8 cellular contexts compared by ENCODE assay signal in genomic region chr9:109411818-109412352, GRCh38.
DNase-seq lines count a peak whose midpoint lies in the region; ATAC-seq and TF ChIP-seq lines count a peak whose summit lies in the region.

No MANE protein-coding gene starts in this region.

- WGBS in SK-N-SH (ENCODE audit: low lambda C conversion rate), result 94% methylated on average over 5 of the region's 5 CpGs

- peaks cover 57% of the 10 kb centered on the region for H3K4me1 Mint-ChIP-seq in stimulated activated memory B cell treated with anti-CD40 and anti-IgM and Interleukin-4, amounts not matched to agents 10 μg/mL and 1 μg/mL and 100 μg/mL, for 72 hours

- TF ChIP-seq CTCF in GM10248 (IDR thresholded peaks at IDR 0.05; ENCODE audit: control extremely low read depth, extremely low read depth, low read depth, missing control alignments), result peak; percentile 84
- TF ChIP-seq CTCF in SK-N-SH (IDR thresholded peaks at IDR 0.05), result peak; percentile 65
- peak; percentile 91 for TF ChIP-seq CTCF in fibroblast of the aortic adventitia (IDR thresholded peaks at IDR 0.05; ENCODE audit: insufficient read depth, low read length)
- no peak for TF ChIP-seq CTCF in coronary artery (IDR thresholded peaks at IDR 0.05)

- no peaks in the 10 kb centered on the region for H3K9me2 ChIP-seq in SK-N-SH

- peak; percentile 67 for TF ChIP-seq RAD21 in SK-N-SH (IDR thresholded peaks at IDR 0.05; ENCODE audit: low read length)

- peaks cover 0 to 1% of the 10 kb centered on the region in 2 experiments for H3K36me3 ChIP-seq in SK-N-SH (replicated peaks in 1 of 2; ENCODE audit: control insufficient read depth in 1 of 2, insufficient read depth in 2 of 2, low read length in 1 of 2)
- H3K36me3 ChIP-seq in effector memory CD4-positive, alpha-beta T cell (ENCODE audit: control insufficient read depth, insufficient read depth, low read length), result no peaks in the 10 kb centered on the region

- H3K9me3 ChIP-seq in SK-N-SH, result no peaks in the 10 kb centered on the region
- H3K9me3 ChIP-seq in effector memory CD4-positive, alpha-beta T cell (ENCODE audit: control insufficient read depth, low read length), result no peaks in the 10 kb centered on the region

- H3K9me3 Mint-ChIP-seq in stimulated activated memory B cell treated with anti-CD40 and anti-IgM and Interleukin-4, amounts not matched to agents 10 μg/mL and 1 μg/mL and 100 μg/mL, for 72 hours, result no peaks in the 10 kb centered on the region

- POLR2A ChIA-PET in GM10248 (lab: Yijun Ruan, JAX) (interaction anchor here (1.0 kb wide), 1 partner anchor 8 kb away, joined by 3 read pairs; no protein-coding TSS in a partner anchor), SK-N-SH (lab: Yijun Ruan, JAX) (no interaction called here)

- no peaks in the 10 kb centered on the region for H3K36me3 Mint-ChIP-seq in stimulated activated memory B cell treated with anti-CD40 and anti-IgM and Interleukin-4, amounts not matched to agents 10 μg/mL and 1 μg/mL and 100 μg/mL, for 72 hours

- no peaks in the 10 kb centered on the region for H3K27me3 Mint-ChIP-seq in stimulated activated memory B cell treated with anti-CD40 and anti-IgM and Interleukin-4, amounts not matched to agents 10 μg/mL and 1 μg/mL and 100 μg/mL, for 72 hours

- CTCF ChIA-PET in GM10248 (lab: Yijun Ruan, JAX) (interaction anchor here (0.6 to 5.6 kb wide), 21 partner anchors 8 to 594 kb away, joined by 3 to 79 read pairs (median 4); partner anchors contain the start of gene TMEM245), SK-N-SH (lab: Yijun Ruan, JAX) (interaction anchor here (0.6 to 4.1 kb wide), 26 partner anchors 8 to 590 kb away, joined by 3 to 29 read pairs (median 4); no protein-coding TSS in a partner anchor)

- no peak overlapping the region for H3K4me2 ChIP-seq in SK-N-SH

- H3K4me3 Mint-ChIP-seq in stimulated activated memory B cell treated with anti-CD40 and anti-IgM and Interleukin-4, amounts not matched to agents 10 μg/mL and 1 μg/mL and 100 μg/mL, for 72 hours, result peak overlapping the region; percentile 38

- H3K27me3 ChIP-seq in SK-N-SH (ENCODE audit: insufficient read depth), result no peaks in the 10 kb centered on the region
- no peaks in the 10 kb centered on the region for H3K27me3 ChIP-seq in effector memory CD4-positive, alpha-beta T cell (replicated peaks; ENCODE audit: control insufficient read depth, insufficient read depth, low read length, poor library complexity, severe bottlenecking)

- no peaks in the 10 kb centered on the region for H3F3A ChIP-seq in SK-N-SH (replicated peaks; ENCODE audit: insufficient read depth)

- H3K27ac Mint-ChIP-seq in stimulated activated memory B cell treated with anti-CD40 and anti-IgM and Interleukin-4, amounts not matched to agents 10 μg/mL and 1 μg/mL and 100 μg/mL, for 72 hours, result peak overlapping the region; percentile 91

- ATAC-seq in GM19397 (IDR thresholded peaks at IDR 0.05; ENCODE audit: unreplicated experiment) (peak; percentile 37), HG03442 (IDR thresholded peaks at IDR 0.05; ENCODE audit: unreplicated experiment) (peak; percentile 38)
- peak; percentile 53 for ATAC-seq in stimulated activated memory B cell treated with anti-CD40 and anti-IgM and Interleukin-4, amounts not matched to agents 10 μg/mL and 1 μg/mL and 100 μg/mL, for 72 hours

- DNase-seq in GM10248 (ENCODE audit: extremely low spot score) (peak; percentile 61), SK-N-SH (peak; percentile 44), fibroblast of the aortic adventitia (ENCODE audit: low read depth) (peak; percentile 69), coronary artery (ENCODE audit: low spot score) (no peak)
- DNase-seq in effector memory CD4-positive, alpha-beta T cell, result no peak

- H4K20me1 ChIP-seq in SK-N-SH (ENCODE audit: insufficient read depth), result no peaks in the 10 kb centered on the region

- H3K79me2 ChIP-seq in SK-N-SH (ENCODE audit: insufficient read depth), result no peaks in the 10 kb centered on the region

- no peak overlapping the region for H3K4me3 ChIP-seq in SK-N-SH (ENCODE audit: low read depth in 2 of 2, low read length in 1 of 2)
- no peak overlapping the region for H3K4me3 ChIP-seq in fibroblast of the aortic adventitia (ENCODE audit: low read depth, low read length)
- no peak overlapping the region for H3K4me3 ChIP-seq in effector memory CD4-positive, alpha-beta T cell (ENCODE audit: insufficient read depth, low read depth, low read length, poor library complexity, severe bottlenecking)
- H3K4me3 ChIP-seq in coronary artery, result no peak overlapping the region

- H2AFZ ChIP-seq in SK-N-SH (ENCODE audit: low read depth), result no peak overlapping the region

- no peaks in the 10 kb centered on the region for H3K4me1 ChIP-seq in SK-N-SH (ENCODE audit: control insufficient read depth in 1 of 2, insufficient read depth in 2 of 2, low read depth in 1 of 2, low read length in 1 of 2)
- no peaks in the 10 kb centered on the region for H3K4me1 ChIP-seq in effector memory CD4-positive, alpha-beta T cell (ENCODE audit: control insufficient read depth, insufficient read depth, low read length, poor library complexity, severe bottlenecking)

- no peak overlapping the region for H3K27ac ChIP-seq in SK-N-SH (ENCODE audit: low read depth in 2 of 2, low read length in 1 of 2)
- H3K27ac ChIP-seq in effector memory CD4-positive, alpha-beta T cell (ENCODE audit: insufficient read depth, low read length, poor library complexity, severe bottlenecking), result no peak overlapping the region
- no peak overlapping the region for H3K27ac ChIP-seq in coronary artery

- TF ChIP-seq EP300 in SK-N-SH (IDR thresholded peaks at IDR 0.05; ENCODE audit: borderline replicate concordance in 1 of 2, low read depth in 1 of 2, low read length in 1 of 2), result no peak

- no peak overlapping the region for H3K9ac ChIP-seq in SK-N-SH

TF ChIP-seq in SK-N-SH, 30 proteins besides CTCF, POLR2A, EP300 and RAD21:
- TF ChIP-seq GATA2 (CRISPR knock-in tag; IDR thresholded peaks at IDR 0.05), result no peak
- peak; percentile 37; the same call in 1 of the 2 replicates for TF ChIP-seq SMC3 (IDR thresholded peaks at IDR 0.05; ENCODE audit: low read depth, low read length)

Comparison
In these comparisons a context has a peak if more than half of its experiments do, and no peak if none do; other contexts are left out.
1. DNase-seq: peak in GM10248 (single experiment), SK-N-SH (single experiment) and fibroblast of the aortic adventitia (single experiment); none in effector memory CD4-positive, alpha-beta T cell (0 of 3) and coronary artery (single experiment).
2. Peak in every context shown above with its lines, with median percentiles within 50 percentile points of each other: ATAC-seq.